10 cellular contexts compared by ENCODE assay signal in genomic region chr18:22831441-22831904, GRCh38.
DNase-seq lines count a peak whose midpoint lies in the region; ATAC-seq and TF ChIP-seq lines count a peak whose summit lies in the region.
"Had no signal": no experiment of that assay in that cellular context is flagged by ENCODE, and none has a peak within 500 bp of the region (broad histone marks: within the 10 kb centered on the region; RNA-seq: fewer than 3 reads in every experiment).

No MANE protein-coding gene starts in this region.

- TF ChIP-seq POLR2A in stomach (IDR thresholded peaks at IDR 0.05) = no peak

- 18 to 59% (median 32%) methylated on average over 1 of the region's 1 CpG for WGBS in stomach, 5 donors

- intact Hi-C loops in natural killer cell (cut with micrococcal nuclease) (no loop called here), upper lobe of right lung (cut with DNase I) (no loop called here), stomach (cut with DNase I; ENCODE audit: low total_unique reads) (no loop called here)

- H3K4me3 ChIP-seq in fibroblast of mammary gland (ENCODE audit: control insufficient read depth, low read depth, low read length) (no peak overlapping the region), upper lobe of right lung (no peak overlapping the region), stomach (no peak overlapping the region)

- peak; percentile 74 for ATAC-seq in natural killer cell treated with Interleukin-12 subunit alpha and Interleukin-12 subunit beta and Interleukin-15 and Interleukin-18, amount 100 ng/mL, for 72 hours
- no peak for ATAC-seq in natural killer cell
- peak; percentile 72 for ATAC-seq in upper lobe of right lung

- DNase-seq in natural killer cell treated with Interleukin-12 subunit alpha and Interleukin-12 subunit beta and Interleukin-15 and Interleukin-18, amount 100 ng/mL, for 72 hours (ENCODE audit: low spot score) = no peak
- DNase-seq in natural killer cell (no peak), NOMO-1 treated with dmso at 0.1 percent for 144 hours (lab: John Stamatoyannopoulos, UW; ENCODE audit: unreplicated experiment) (peak; percentile 77), fibroblast of mammary gland (ENCODE audit: low read depth) (peak; percentile 86), upper lobe of right lung (no peak), HuH-7.5 (ENCODE audit: low spot score) (no peak), stomach (no peak), NCI-H187 (lab: John Stamatoyannopoulos, UW) (no peak)
- DNase-seq: NCI-H446 treated with DMSO at 0.1 percent for 48 hours; stimulated activated CD8-positive, alpha-beta memory T cell treated with anti-CD3 and anti-CD28 coated beads, Interleukin-4, amount 100 ng/mL, for 48 hours had no signal

- H3K4me1 ChIP-seq in upper lobe of right lung (no peaks in the 10 kb centered on the region), stomach (no peaks in the 10 kb centered on the region)

- H3K9me3 ChIP-seq in upper lobe of right lung (no peaks in the 10 kb centered on the region), stomach (no peaks in the 10 kb centered on the region)

- H3K27me3 ChIP-seq in upper lobe of right lung (no peaks in the 10 kb centered on the region), stomach (no peaks in the 10 kb centered on the region)

- TF ChIP-seq CTCF in natural killer cell (IDR thresholded peaks at IDR 0.05) = no peak
- TF ChIP-seq CTCF in fibroblast of mammary gland (conservative IDR thresholded peaks at IDR 0.05; ENCODE audit: control insufficient read depth, insufficient read depth, low read depth, low read length) = no peak
- TF ChIP-seq CTCF in upper lobe of right lung (IDR thresholded peaks at IDR 0.05) = no peak
- TF ChIP-seq CTCF in stomach (IDR thresholded peaks at IDR 0.05) = no peak

- H3K4me1 Mint-ChIP-seq in natural killer cell treated with Interleukin-12 subunit alpha and Interleukin-12 subunit beta and Interleukin-15 and Interleukin-18, amount 100 ng/mL, for 72 hours (ENCODE audit: low read depth in 2 of 2) = peaks cover 0 to 5% of the 10 kb centered on the region in 2 donors
- no peaks in the 10 kb centered on the region for H3K4me1 Mint-ChIP-seq in natural killer cell

- no peaks in the 10 kb centered on the region for H3K36me3 ChIP-seq in upper lobe of right lung
- no peaks in the 10 kb centered on the region for H3K36me3 ChIP-seq in stomach

- H3K27ac ChIP-seq in upper lobe of right lung = no peak overlapping the region
- no peak overlapping the region for H3K27ac ChIP-seq in stomach

- H3K9me3 Mint-ChIP-seq in natural killer cell treated with Interleukin-12 subunit alpha and Interleukin-12 subunit beta and Interleukin-15 and Interleukin-18, amount 100 ng/mL, for 72 hours = no peaks in the 10 kb centered on the region
- H3K9me3 Mint-ChIP-seq in natural killer cell = no peaks in the 10 kb centered on the region

- no peak overlapping the region for H3K4me3 Mint-ChIP-seq in natural killer cell treated with Interleukin-12 subunit alpha and Interleukin-12 subunit beta and Interleukin-15 and Interleukin-18, amount 100 ng/mL, for 72 hours
- no peak overlapping the region for H3K4me3 Mint-ChIP-seq in natural killer cell

- H3K27ac Mint-ChIP-seq in natural killer cell treated with Interleukin-12 subunit alpha and Interleukin-12 subunit beta and Interleukin-15 and Interleukin-18, amount 100 ng/mL, for 72 hours = no peak overlapping the region
- H3K27ac Mint-ChIP-seq in natural killer cell = no peak overlapping the region

- peaks cover 4% of the 10 kb centered on the region for H3K36me3 Mint-ChIP-seq in natural killer cell treated with Interleukin-12 subunit alpha and Interleukin-12 subunit beta and Interleukin-15 and Interleukin-18, amount 100 ng/mL, for 72 hours
- no peaks in the 10 kb centered on the region for H3K36me3 Mint-ChIP-seq in natural killer cell

- no peak for TF ChIP-seq EP300 in stomach (IDR thresholded peaks at IDR 0.05)

- H3K27me3 Mint-ChIP-seq in natural killer cell treated with Interleukin-12 subunit alpha and Interleukin-12 subunit beta and Interleukin-15 and Interleukin-18, amount 100 ng/mL, for 72 hours = peaks cover 29 to 73% of the 10 kb centered on the region in 2 donors
- peaks cover 22 to 53% of the 10 kb centered on the region in 2 donors for H3K27me3 Mint-ChIP-seq in natural killer cell (ENCODE audit: low read depth in 2 of 2)

Comparison
In these comparisons a context has a peak if more than half of its experiments do, and no peak if none do; other contexts are left out.
1. ATAC-seq: peak in natural killer cell treated with Interleukin-12 subunit alpha and Interleukin-12 subunit beta and Interleukin-15 and Interleukin-18, amount 100 ng/mL, for 72 hours (2 of 2) and upper lobe of right lung (single experiment); none in natural killer cell (0 of 3).
2. DNase-seq: peak in NOMO-1 treated with dmso at 0.1 percent for 144 hours (single experiment) and fibroblast of mammary gland (single experiment); none in natural killer cell treated with Interleukin-12 subunit alpha and Interleukin-12 subunit beta and Interleukin-15 and Interleukin-18, amount 100 ng/mL, for 72 hours (single experiment), natural killer cell (single experiment), upper lobe of right lung (single experiment), HuH-7.5 (single experiment), stomach (single experiment) and NCI-H187 (0 of 2).